ENCODE assay signal across 1 cellular context in the genomic region with DNA sequence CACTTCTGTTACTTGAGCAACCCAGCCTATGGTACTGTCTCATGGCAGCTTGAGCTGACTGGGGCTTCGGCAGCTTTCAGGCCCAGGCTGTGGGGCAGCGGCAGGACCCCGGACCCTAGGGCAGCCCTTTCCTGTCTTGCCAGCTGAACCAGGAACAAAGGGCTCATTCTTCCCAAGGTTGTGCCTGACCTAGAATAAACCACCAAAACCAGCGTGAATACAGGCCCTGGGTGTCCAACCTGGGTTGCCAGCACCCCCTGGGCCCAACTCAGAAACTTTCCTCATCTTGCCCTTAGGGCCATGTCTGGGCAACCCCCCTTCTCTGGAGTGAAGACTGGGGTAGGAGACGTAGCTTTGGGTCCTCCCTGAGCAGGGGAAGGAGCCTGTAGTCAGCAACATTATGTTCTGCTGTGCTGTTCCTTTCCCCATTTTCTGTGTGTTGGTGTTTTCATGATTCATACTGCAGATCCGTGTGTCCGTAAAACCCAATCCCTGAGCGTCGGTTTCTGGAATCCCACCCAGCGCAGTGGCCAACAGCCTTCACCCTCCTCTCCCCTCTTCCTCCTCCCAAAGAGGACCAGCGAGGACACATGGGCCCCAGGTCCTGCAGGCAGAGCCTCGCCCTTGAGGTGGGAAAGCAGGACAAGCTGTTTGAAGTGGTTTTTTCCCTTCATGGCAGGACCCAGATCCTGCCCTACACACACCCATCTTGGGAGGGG.
TF ChIP-seq lines count a peak whose summit lies in the region.

No MANE protein-coding gene starts in this region.

TF ChIP-seq in HepG2, 621 proteins besides CTCF, POLR2A, EP300 and RAD21 (continued from another document):
- TF ChIP-seq ZNF788 (CRISPR knock-in tag; IDR thresholded peaks at IDR 0.05; ENCODE audit: borderline replicate concordance) (no peak), SOX6 (IDR thresholded peaks at IDR 0.05) (no peak), SOX6 (CRISPR knock-in tag; IDR thresholded peaks at IDR 0.05) (0 out of 2 replicates have a peak, but pooled peaks have one; percentile 14), ZSCAN21 (CRISPR knock-in tag; IDR thresholded peaks at IDR 0.05; ENCODE audit: borderline replicate concordance) (no peak), PPARG (CRISPR knock-in tag; conservative IDR thresholded peaks at IDR 0.05) (no peak), NFE2L2 (IDR thresholded peaks at IDR 0.05; ENCODE audit: low read length) (no peak), NONO (IDR thresholded peaks at IDR 0.05) (no peak), NONO (CRISPR knock-in tag; conservative IDR thresholded peaks at IDR 0.05) (0 out of 2 replicates have a peak, but pooled peaks have one; percentile 35), ZNF629 (CRISPR knock-in tag; conservative IDR thresholded peaks at IDR 0.05) (0 out of 2 replicates have a peak, but pooled peaks have one; percentile 33), ZSCAN25 (CRISPR knock-in tag; IDR thresholded peaks at IDR 0.05) (no peak), ZNF136 (CRISPR knock-in tag; IDR thresholded peaks at IDR 0.05; ENCODE audit: low read depth) (no peak)
- TF ChIP-seq, protein P1, sequence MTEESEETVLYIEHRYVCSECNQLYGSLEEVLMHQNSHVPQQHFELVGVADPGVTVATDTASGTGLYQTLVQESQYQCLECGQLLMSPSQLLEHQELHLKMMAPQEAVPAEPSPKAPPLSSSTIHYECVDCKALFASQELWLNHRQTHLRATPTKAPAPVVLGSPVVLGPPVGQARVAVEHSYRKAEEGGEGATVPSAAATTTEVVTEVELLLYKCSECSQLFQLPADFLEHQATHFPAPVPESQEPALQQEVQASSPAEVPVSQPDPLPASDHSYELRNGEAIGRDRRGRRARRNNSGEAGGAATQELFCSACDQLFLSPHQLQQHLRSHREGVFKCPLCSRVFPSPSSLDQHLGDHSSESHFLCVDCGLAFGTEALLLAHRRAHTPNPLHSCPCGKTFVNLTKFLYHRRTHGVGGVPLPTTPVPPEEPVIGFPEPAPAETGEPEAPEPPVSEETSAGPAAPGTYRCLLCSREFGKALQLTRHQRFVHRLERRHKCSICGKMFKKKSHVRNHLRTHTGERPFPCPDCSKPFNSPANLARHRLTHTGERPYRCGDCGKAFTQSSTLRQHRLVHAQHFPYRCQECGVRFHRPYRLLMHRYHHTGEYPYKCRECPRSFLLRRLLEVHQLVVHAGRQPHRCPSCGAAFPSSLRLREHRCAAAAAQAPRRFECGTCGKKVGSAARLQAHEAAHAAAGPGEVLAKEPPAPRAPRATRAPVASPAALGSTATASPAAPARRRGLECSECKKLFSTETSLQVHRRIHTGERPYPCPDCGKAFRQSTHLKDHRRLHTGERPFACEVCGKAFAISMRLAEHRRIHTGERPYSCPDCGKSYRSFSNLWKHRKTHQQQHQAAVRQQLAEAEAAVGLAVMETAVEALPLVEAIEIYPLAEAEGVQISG (CRISPR knock-in tag; IDR thresholded peaks at IDR 0.05) = peak; percentile 36; the same call in 1 of the 2 replicates
